In the genomic region with DNA sequence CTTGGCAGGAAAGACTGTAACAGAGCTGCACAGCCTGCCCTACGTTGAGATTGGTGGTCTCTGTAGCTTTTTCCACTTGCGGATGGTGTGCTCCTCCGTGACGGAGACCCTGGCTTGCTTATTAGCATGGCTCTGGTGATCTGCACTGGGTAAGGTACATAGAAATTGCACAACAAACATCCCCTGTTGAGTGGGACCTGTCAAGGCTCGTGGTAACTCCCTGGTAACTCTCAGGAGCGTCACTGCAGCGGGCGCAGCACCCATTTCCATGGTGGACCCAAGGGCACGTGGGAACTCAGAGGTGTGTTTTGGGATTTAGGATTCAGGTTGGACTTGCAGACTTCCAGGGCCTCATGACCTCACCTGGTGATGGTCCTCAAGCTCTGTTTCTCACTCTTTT, we compare ENCODE assay signal across 8 cellular contexts. TPM values are rescaled to one million over a fixed set of nuclear protein-coding genes. Genes with fewer than 3 reads are reported as not detected.
DNase-seq lines count a peak whose midpoint lies in the region; ATAC-seq, FAIRE-seq and TF ChIP-seq lines count a peak whose summit lies in the region.

No MANE protein-coding gene starts in this region.

- H3K9me3 ChIP-seq in SJSA1 (replicated peaks): no peaks in the 10 kb centered on the region; the same call in 1 of the 2 replicates

- no peak for ATAC-seq in sciatic nerve

- peaks cover 9% of the 10 kb centered on the region for H3K4me1 ChIP-seq in SJSA1 (replicated peaks)

- peak; percentile 38 for FAIRE-seq in GM12892 (lab: Jason Lieb, UNC)

- DNase-seq in GM12892 (ENCODE audit: insufficient read length) (no peak), SJSA1 (ENCODE audit: low read depth in 1 of 2, low spot score in 2 of 2) (no peak), fibroblast of mammary gland (ENCODE audit: low read depth) (no peak), sciatic nerve (ENCODE audit: low spot score) (peak; percentile 45), GM20000 (ENCODE audit: low spot score) (no peak), NCI-H446 (lab: John Stamatoyannopoulos, UW) (no peak), AML-193 (lab: John Stamatoyannopoulos, UW) (no peak)
- no peak for DNase-seq in effector CD4-positive, alpha-beta T cell

- intact Hi-C loops in sciatic nerve (cut with DNase I): no loop called here

- peaks cover 12% of the 10 kb centered on the region for H3K36me3 ChIP-seq in SJSA1

- no peak overlapping the region for H3K27ac ChIP-seq in SJSA1

- no peak for TF ChIP-seq POLR2A in GM12892 (IDR thresholded peaks at IDR 0.05; ENCODE audit: low read depth, low read length)

- peak overlapping the region; percentile 97 for H3K4me3 ChIP-seq in SJSA1
- H3K4me3 ChIP-seq in fibroblast of mammary gland (ENCODE audit: control insufficient read depth, low read depth, low read length): peak overlapping the region; percentile 58

- H3K27me3 ChIP-seq in SJSA1 (replicated peaks): no peaks in the 10 kb centered on the region

- no peak for TF ChIP-seq CTCF in fibroblast of mammary gland (conservative IDR thresholded peaks at IDR 0.05; ENCODE audit: control insufficient read depth, insufficient read depth, low read depth, low read length)
- no peak for TF ChIP-seq CTCF in GM20000 (IDR thresholded peaks at IDR 0.05; ENCODE audit: extremely low read depth, missing control alignments)

RNA-seq across cellular contexts. Expression of a gene that starts 1.1 kb away (rescaled TPM):
- 5.5 TPM for polyA plus RNA-seq in GM12892 (2012; ENCODE audit: missing spikeins)
- total RNA-seq in SJSA1 (2014; rRNA removed; shearing (Covaris generic)): 6.9 and 12.7 TPM in 2 replicates
- 33.4 TPM for total RNA-seq in sciatic nerve

RNA-seq across cellular contexts. Expression of a gene that starts 33.1 kb away (rescaled TPM):
- 3.3 TPM for polyA plus RNA-seq in GM12892 (2012; ENCODE audit: missing spikeins)
- total RNA-seq in SJSA1 (2014; rRNA removed; shearing (Covaris generic)): 4.6 and 5.8 TPM in 2 replicates
- total RNA-seq in sciatic nerve: 24.7 TPM
